ENCODE assay signal across 8 cellular contexts in genomic region chr9:137605146-137606004, GRCh38. TPM values are rescaled to one million over a fixed set of nuclear protein-coding genes. Genes with fewer than 3 reads are reported as not detected.
DNase-seq lines count a peak whose midpoint lies in the region; ATAC-seq and TF ChIP-seq lines count a peak whose summit lies in the region.

TSS of gene ARRDC1 (plus strand) at chr9:137605686. CDS start at chr9:137605718, 32 bp downstream.

- 0 to 1% methylated on average over 67 to 106 of the region's 109 CpGs for WGBS in heart right ventricle, 2 donors
- no CpG with 5 or more reads among the region's 109 CpGs for WGBS in transverse colon (ENCODE audit: low coverage in 1 of 2), 2 donors

- no peaks in the 10 kb centered on the region for H3K27me3 ChIP-seq in GM06990 (replicated peaks; ENCODE audit: control insufficient read depth, insufficient read depth, low read length)
- no peaks in the 10 kb centered on the region for H3K27me3 ChIP-seq in heart right ventricle
- no peaks in the 10 kb centered on the region for H3K27me3 ChIP-seq in transverse colon

- no peak for TF ChIP-seq EP300 in transverse colon (IDR thresholded peaks at IDR 0.05; ENCODE audit: low read depth)

- no peaks in the 10 kb centered on the region for H3K9me3 ChIP-seq in heart right ventricle
- H3K9me3 ChIP-seq in transverse colon = no peaks in the 10 kb centered on the region

- peak within 1 kb of the TSS; percentile 74 for H3K4me3 ChIP-seq in GM06990 (replicated peaks; ENCODE audit: low read depth, low read length)
- H3K4me3 ChIP-seq in NB4 (ENCODE audit: low read depth, low read length) = peak within 1 kb of the TSS; percentile 73
- H3K4me3 ChIP-seq in heart right ventricle = peak within 1 kb of the TSS; percentile 64 to 90 (median 78)
- peak within 1 kb of the TSS; percentile 68 to 94 (median 82) for H3K4me3 ChIP-seq in transverse colon

- no peak for TF ChIP-seq CTCF in GM06990 (IDR thresholded peaks at IDR 0.05; ENCODE audit: insufficient read depth, low read length, poor library complexity, severe bottlenecking)
- no peak for TF ChIP-seq CTCF in HFFc6 (IDR thresholded peaks at IDR 0.05)
- TF ChIP-seq CTCF in NB4 (IDR thresholded peaks at IDR 0.05; ENCODE audit: low read depth, low read length) = no peak
- TF ChIP-seq CTCF in heart right ventricle (IDR thresholded peaks at IDR 0.05) = peak in 1 of 9 donors; percentile 10
- no peak for TF ChIP-seq CTCF in transverse colon (IDR thresholded peaks at IDR 0.05)

- H3K27me3 Mint-ChIP-seq in HFFc6 (ENCODE audit: insufficient read depth) = peaks cover 4% of the 10 kb centered on the region; the same call in 1 of the 2 replicates
- no peaks in the 10 kb centered on the region for H3K27me3 Mint-ChIP-seq in activated naive CD8-positive, alpha-beta T cell treated with anti-CD3 and anti-CD28 coated beads, Interleukin-2, amount 50 U/mL, for 24 hours

- peak; percentile 90 for DNase-seq in GM06990 (ENCODE audit: extremely low read depth, insufficient read length)
- DNase-seq in HFFc6 = peak; percentile 85
- peak; percentile 96 for DNase-seq in NB4 (ENCODE audit: low read depth)
- peak; percentile 90 for DNase-seq in T follicular helper cell (ENCODE audit: low read depth)
- peak; percentile 89 for DNase-seq in activated naive CD8-positive, alpha-beta T cell treated with anti-CD3 and anti-CD28 coated beads, Interleukin-2, amount 50 U/mL, for 24 hours
- DNase-seq in heart right ventricle = peak; percentile 92 to 93
- DNase-seq in posterior cingulate gyrus = peak; percentile 74 to 98 (median 89)
- DNase-seq in transverse colon = peak; percentile 96

- in situ Hi-C loops in transverse colon (cut with MboI; ENCODE audit: low pct_ligation_motif_present in 1 of 4, low pct_unique_long_range_greater_than_20kb in 1 of 4, low sequenced_read_pairs in 3 of 4) = no loop called here

- peak within 1 kb of the TSS; percentile 82 for H3K4me3 Mint-ChIP-seq in HFFc6
- H3K4me3 Mint-ChIP-seq in activated naive CD8-positive, alpha-beta T cell treated with anti-CD3 and anti-CD28 coated beads, Interleukin-2, amount 50 U/mL, for 24 hours = peak within 1 kb of the TSS; percentile 81

- peak within 1 kb of the TSS; percentile 80 to 95 (median 91) for H3K27ac ChIP-seq in heart right ventricle
- peak within 1 kb of the TSS; percentile 92 to 95 (median 94) for H3K27ac ChIP-seq in transverse colon

- H3K36me3 Mint-ChIP-seq in HFFc6 (ENCODE audit: low read depth) = no peaks in the 10 kb centered on the region
- no peaks in the 10 kb centered on the region for H3K36me3 Mint-ChIP-seq in activated naive CD8-positive, alpha-beta T cell treated with anti-CD3 and anti-CD28 coated beads, Interleukin-2, amount 50 U/mL, for 24 hours (ENCODE audit: low read depth)

- no peaks in the 10 kb centered on the region for H3K9me3 Mint-ChIP-seq in HFFc6
- no peaks in the 10 kb centered on the region for H3K9me3 Mint-ChIP-seq in activated naive CD8-positive, alpha-beta T cell treated with anti-CD3 and anti-CD28 coated beads, Interleukin-2, amount 50 U/mL, for 24 hours

- TF ChIP-seq POLR2A in NB4 (IDR thresholded peaks at IDR 0.05; ENCODE audit: extremely low read depth, insufficient read length) (peak; percentile 73), transverse colon (IDR thresholded peaks at IDR 0.05) (peak; percentile 83)

- no peak within 1 kb of the TSS for H3K27ac Mint-ChIP-seq in HFFc6
- peak within 1 kb of the TSS; percentile 67 for H3K27ac Mint-ChIP-seq in activated naive CD8-positive, alpha-beta T cell treated with anti-CD3 and anti-CD28 coated beads, Interleukin-2, amount 50 U/mL, for 24 hours

- peak; percentile 94 for ATAC-seq in activated naive CD8-positive, alpha-beta T cell treated with anti-CD3 and anti-CD28 coated beads, Interleukin-2, amount 50 U/mL, for 24 hours
- peak; percentile 86 to 92 (median 88) for ATAC-seq in heart right ventricle

- intact Hi-C loops in heart right ventricle (cut with DNase I) (loop anchor here in 4 of 10 donors (1.0 to 10.0 kb wide), 3 partner anchors 13 to 151 kb away; partner anchors contain the start of genes DPH7 (in 2 of the 4) and NSMF (in 1 of the 4)), posterior cingulate gyrus (cut with DNase I) (loop anchor here (2.0 kb wide), 1 partner anchor 15 kb away; the partner anchor contains the start of gene ZMYND19), transverse colon (cut with DNase I; ENCODE audit: low total_unique reads) (no loop called here)

- H3K4me1 Mint-ChIP-seq in HFFc6 (ENCODE audit: low read depth) = peaks cover 12% of the 10 kb centered on the region
- peaks cover 15% of the 10 kb centered on the region for H3K4me1 Mint-ChIP-seq in activated naive CD8-positive, alpha-beta T cell treated with anti-CD3 and anti-CD28 coated beads, Interleukin-2, amount 50 U/mL, for 24 hours

- peaks cover 15 to 47% (median 29%) of the 10 kb centered on the region in 9 donors for H3K4me1 ChIP-seq in heart right ventricle
- H3K4me1 ChIP-seq in transverse colon = peaks cover 15 to 28% (median 25%) of the 10 kb centered on the region in 4 donors

- no peaks in the 10 kb centered on the region for H3K36me3 ChIP-seq in GM06990 (ENCODE audit: control insufficient read depth, insufficient read depth, low read length)
- H3K36me3 ChIP-seq in heart right ventricle = peaks cover 0 to 5% (median 0%) of the 10 kb centered on the region in 9 donors
- no peaks in the 10 kb centered on the region for H3K36me3 ChIP-seq in transverse colon

RNA-seq across cellular contexts. Expression of gene ARRDC1, which starts in this region (rescaled TPM):
- 10 to 100 TPM; 15.9 to 18.2 (median 17.1) TPM for total RNA-seq in HFFc6 (2021; fragmentation: NEBNext Ultra II Directional; extraction: Animal tissue kit (Norgen Biotek cat#: 25700))
- total RNA-seq in heart right ventricle (10 to 100 TPM; 10.3 to 20.3 (median 14.1) TPM), transverse colon (100 to 1,000 TPM; 132 to 560 (median 370) TPM)
- 10 to 100 TPM; 28.3 to 93.1 TPM for polyA plus RNA-seq in heart right ventricle

Comparison
In these comparisons a context has a peak if more than half of its experiments do, and no peak if none do; other contexts are left out.
1. Peak in every context shown above with its lines: DNase-seq, ATAC-seq, H3K4me3 ChIP-seq and H3K27ac ChIP-seq.
2. RNA of gene ARRDC1 (total RNA-seq): 132 to 560 TPM in transverse colon; 15.9 to 18.2 TPM in HFFc6 and 10.3 to 20.3 TPM in heart right ventricle; every median in the first group is over 4 times any median in the second.